Comparison of ENCODE assay signal across 17 cellular contexts in genomic region chr1:168689726-168690602, GRCh38. TPM values are rescaled to one million over a fixed set of nuclear protein-coding genes. Genes with fewer than 3 reads are reported as not detected.
DNase-seq lines count a peak whose midpoint lies in the region; ATAC-seq and TF ChIP-seq lines count a peak whose summit lies in the region.
"Had no signal": no experiment of that assay in that cellular context is flagged by ENCODE, and none has a peak within 500 bp of the region (broad histone marks: within the 10 kb centered on the region; RNA-seq: fewer than 3 reads in every experiment).

No MANE protein-coding gene starts in this region.

- H3K9me2 ChIP-seq in PC-3 (replicated peaks; ENCODE audit: low read length), result no peaks in the 10 kb centered on the region

- DNase-seq in BE2C (peak; percentile 84), PC-3 (peak; percentile 33), glomerular visceral epithelial cell (ENCODE audit: extremely low spot score) (peak; percentile 78), nucleus accumbens (lab: John Stamatoyannopoulos, UW) (no peak), GDM1 (lab: John Stamatoyannopoulos, UW) (no peak)
- DNase-seq in stimulated activated naive CD8-positive, alpha-beta T cell treated with anti-CD3 and anti-CD28 coated beads, Interleukin-15, Interleukin-2, amounts not matched to agents 100 U/mL and 50 U/mL, for 24 hours, result no peak
- DNase-seq in effector CD8-positive, alpha-beta T cell (lab: John Stamatoyannopoulos, UW), result no peak
- DNase-seq: activated B cell treated with CpG ODN at 0.5 μM for 24 hours; activated T-cell treated with anti-CD3 and anti-CD28 coated beads for 4 hours; natural killer cell; NCI-H510A treated with DMSO at 0.1 percent for 48 hours; stimulated activated CD4-positive, alpha-beta T cell treated with anti-CD3 and anti-CD28 coated beads, Interleukin-12 subunit alpha, Interleukin-12 subunit beta, amount 100 ng/mL, for 4 hours had no signal

- H2AFZ ChIP-seq in PC-3 (ENCODE audit: low read length), result no peak overlapping the region

- H3F3A ChIP-seq in PC-3 (ENCODE audit: low read length, unreplicated experiment), result no peaks in the 10 kb centered on the region

- POLR2A ChIA-PET in PC-3 (lab: Charles Lee; ENCODE audit: unreplicated experiment), result no interaction called here

- H3K36me3 ChIP-seq in BE2C (no peaks in the 10 kb centered on the region), PC-3 (ENCODE audit: low read depth, low read length) (no peaks in the 10 kb centered on the region)
- H3K36me3 ChIP-seq: BLaER1 had no signal

- H3K27me3 Mint-ChIP-seq in nephron (ENCODE audit: low read depth), result no peaks in the 10 kb centered on the region

- H3K9me3 Mint-ChIP-seq in nephron, result no peaks in the 10 kb centered on the region
- H3K9me3 Mint-ChIP-seq: activated B cell treated with CpG ODN at 0.5 μM for 24 hours, brain, natural killer cell had no signal

- ATAC-seq in PC-3, result peak; percentile 31; the same call in 1 of the 2 replicates
- ATAC-seq in stimulated activated naive CD8-positive, alpha-beta T cell treated with anti-CD3 and anti-CD28 coated beads, Interleukin-15, Interleukin-2, amounts not matched to agents 100 U/mL and 50 U/mL, for 24 hours, result no peak
- ATAC-seq: natural killer cell had no signal

- intact Hi-C loops in PC-3 (cut with micrococcal nuclease), result no loop called here

- no peak overlapping the region for H3K27ac ChIP-seq in PC-3 (ENCODE audit: low read length)
- H3K27ac ChIP-seq: BLaER1, epithelial cell of prostate had no signal

- TF ChIP-seq CTCF in BE2C (IDR thresholded peaks at IDR 0.05; ENCODE audit: low read depth, low read length) (no peak), PC-3 (conservative IDR thresholded peaks at IDR 0.05; ENCODE audit: low read depth, low read length) (no peak), nephron (IDR thresholded peaks at IDR 0.05; ENCODE audit: unreplicated experiment in 3 of 3) (no peak)

- H3K4me1 Mint-ChIP-seq in nephron, result peaks cover 33% of the 10 kb centered on the region
- H3K4me1 Mint-ChIP-seq: activated B cell treated with CpG ODN at 0.5 μM for 24 hours, natural killer cell had no signal

- peak overlapping the region; percentile 35 to 68 (median 67) for H3K27ac Mint-ChIP-seq in nephron
- H3K27ac Mint-ChIP-seq: activated B cell treated with CpG ODN at 0.5 μM for 24 hours, natural killer cell had no signal

- CTCF ChIA-PET in PC-3 (lab: Charles Lee), result no interaction called here

- H3K9me3 ChIP-seq in BE2C (no peaks in the 10 kb centered on the region), PC-3 (ENCODE audit: low read length) (no peaks in the 10 kb centered on the region)
- H3K9me3 ChIP-seq: BLaER1 had no signal

- no peak overlapping the region for H3K4me2 ChIP-seq in PC-3 (ENCODE audit: low read length)
- H3K4me2 ChIP-seq: BLaER1 had no signal

- H3K4me3 Mint-ChIP-seq in nephron, result no peak overlapping the region
- H3K4me3 Mint-ChIP-seq: activated B cell treated with CpG ODN at 0.5 μM for 24 hours, brain, natural killer cell had no signal

- H3K27me3 ChIP-seq in BE2C (no peaks in the 10 kb centered on the region), PC-3 (ENCODE audit: low read length) (no peaks in the 10 kb centered on the region)
- H3K27me3 ChIP-seq: BLaER1 had no signal

- no peaks in the 10 kb centered on the region for H3K36me3 Mint-ChIP-seq in nephron (ENCODE audit: low read depth)
- H3K36me3 Mint-ChIP-seq: brain, natural killer cell had no signal

- H3K4me3 ChIP-seq in BE2C (ENCODE audit: low read depth, low read length) (peak overlapping the region; percentile 19), PC-3 (ENCODE audit: low read length) (no peak overlapping the region)
- H3K4me3 ChIP-seq: BLaER1 had no signal

- H3K9ac ChIP-seq in PC-3 (ENCODE audit: low read length), result no peak overlapping the region
- H3K9ac ChIP-seq: BLaER1 had no signal

- H3K4me1 ChIP-seq in BE2C, result peaks cover 44% of the 10 kb centered on the region
- no peaks in the 10 kb centered on the region for H3K4me1 ChIP-seq in PC-3 (ENCODE audit: insufficient read depth, low read length)
- H3K4me1 ChIP-seq: BLaER1 had no signal

- no peaks in the 10 kb centered on the region for H3K79me2 ChIP-seq in PC-3 (ENCODE audit: low read length)

- no TSS peak for BruUV-seq in PC-3 (replicated peaks; lab: Mats Ljungman, UMichigan)

- no peaks in the 10 kb centered on the region for H4K20me1 ChIP-seq in PC-3 (ENCODE audit: low read length)
- H4K20me1 ChIP-seq: BLaER1 had no signal

RNA-seq across cellular contexts. Expression of gene DPT, which starts 39.0 kb away (rescaled TPM):
- polyA plus RNA-seq in BE2C (2012; ENCODE audit: insufficient read depth, insufficient read length, low read depth), result 0.49 TPM
- total RNA-seq in PC-3 (2014; rRNA removed), result not detected in 2 replicates
- total RNA-seq: activated B cell treated with CpG ODN at 0.5 μM for 24 hours, natural killer cell, SK-MEL-5 had no signal

Comparison
In these comparisons a context has a peak if more than half of its experiments do, and no peak if none do; other contexts are left out.
1. DNase-seq: peak in BE2C (single experiment), PC-3 (single experiment) and glomerular visceral epithelial cell (single experiment); none in nucleus accumbens (0 of 56), GDM1 (single experiment), stimulated activated naive CD8-positive, alpha-beta T cell treated with anti-CD3 and anti-CD28 coated beads, Interleukin-15, Interleukin-2, amounts not matched to agents 100 U/mL and 50 U/mL, for 24 hours (single experiment) and effector CD8-positive, alpha-beta T cell (single experiment).